In the genomic region with DNA sequence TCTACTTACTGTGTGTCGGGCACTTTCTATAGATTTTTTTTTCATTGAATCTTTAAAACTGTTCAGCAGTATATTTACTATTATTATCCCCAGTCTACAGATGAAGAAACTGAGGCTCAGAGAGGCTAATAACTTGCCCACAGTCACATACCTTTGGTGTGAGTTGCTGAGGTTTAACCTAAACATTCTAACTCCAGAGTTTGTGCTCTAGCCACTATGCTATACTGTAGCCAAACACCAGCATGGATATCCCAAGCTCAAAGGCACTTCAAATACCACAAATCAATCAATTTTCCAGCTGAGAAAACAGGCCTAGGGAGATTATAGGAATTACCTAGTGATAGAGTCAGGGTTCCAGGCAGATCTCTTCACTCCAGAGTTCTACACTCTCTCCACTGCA, we compare ENCODE assay signal across 32 cellular contexts. TPM values are rescaled to one million over a fixed set of nuclear protein-coding genes. Genes with fewer than 3 reads are reported as not detected.
DNase-seq lines count a peak whose midpoint lies in the region; ATAC-seq and TF ChIP-seq lines count a peak whose summit lies in the region.
"Had no signal": no experiment of that assay in that cellular context is flagged by ENCODE, and none has a peak within 500 bp of the region (broad histone marks: within the 10 kb centered on the region; RNA-seq: fewer than 3 reads in every experiment).

No MANE protein-coding gene starts in this region.

- H4K20me1 ChIP-seq in IMR-90 (ENCODE audit: insufficient read depth, low read length): no peaks in the 10 kb centered on the region

- peak overlapping the region; percentile 77 for H2BK20ac ChIP-seq in IMR-90 (ENCODE audit: low read depth, low read length)

- dilution Hi-C loops in IMR-90 (cut with HindIII; ENCODE audit: low sequenced_read_pairs, unreplicated experiment): no loop called here

- no CpG with 5 or more reads among the region's 1 CpG for WGBS in IMR-90 (ENCODE audit: extremely low coverage in 2 of 2, insufficient read length in 1 of 2), 2 experiments

- peak overlapping the region; percentile 6; the same call in 1 of the 2 replicates for H2AK5ac ChIP-seq in IMR-90 (ENCODE audit: low read depth, low read length)

- peaks cover 39% of the 10 kb centered on the region for H3K4me1 Mint-ChIP-seq in CD14-positive monocyte
- H3K4me1 Mint-ChIP-seq in natural killer cell treated with Interleukin-12 subunit alpha and Interleukin-12 subunit beta and Interleukin-15 and Interleukin-18, amount 100 ng/mL, for 72 hours (ENCODE audit: low read depth in 2 of 2): no peaks in the 10 kb centered on the region
- H3K4me1 Mint-ChIP-seq: immature natural killer cell, nephron progenitor cell had no signal

- peak overlapping the region; percentile 33; the same call in 1 of the 2 replicates for H3K18ac ChIP-seq in IMR-90 (ENCODE audit: low read depth, low read length)

- no peak overlapping the region for H3K4me3 Mint-ChIP-seq in CD14-positive monocyte
- no peak overlapping the region for H3K4me3 Mint-ChIP-seq in natural killer cell treated with Interleukin-12 subunit alpha and Interleukin-12 subunit beta and Interleukin-15 and Interleukin-18, amount 100 ng/mL, for 72 hours
- H3K4me3 Mint-ChIP-seq: activated T-cell treated with anti-CD3 and anti-CD28 coated beads, Interleukin-2, amount 50 U/mL, for 24 hours; CD4-positive, alpha-beta T cell; immature natural killer cell; nephron progenitor cell had no signal

- BruUV-seq in IMR-90 (replicated peaks; lab: Mats Ljungman, UMichigan): no TSS peak

- no peak overlapping the region for H2AFZ ChIP-seq in IMR-90 (replicated peaks; ENCODE audit: low read length, poor library complexity)

- no peaks in the 10 kb centered on the region for H3K36me3 ChIP-seq in IMR-90 (ENCODE audit: control insufficient read depth, insufficient read depth, low read length)
- H3K36me3 ChIP-seq: heart right ventricle, suprapubic skin, uterus had no signal

- peaks cover 0 to 2% (median 0%) of the 10 kb centered on the region in 3 donors for H3K27me3 Mint-ChIP-seq in CD14-positive monocyte (ENCODE audit: low read depth in 3 of 3)
- no peaks in the 10 kb centered on the region for H3K27me3 Mint-ChIP-seq in natural killer cell treated with Interleukin-12 subunit alpha and Interleukin-12 subunit beta and Interleukin-15 and Interleukin-18, amount 100 ng/mL, for 72 hours
- H3K27me3 Mint-ChIP-seq: activated T-cell treated with anti-CD3 and anti-CD28 coated beads, Interleukin-2, amount 50 U/mL, for 24 hours; CD4-positive, alpha-beta T cell had no signal

- peak overlapping the region; percentile 48 for H4K91ac ChIP-seq in IMR-90 (ENCODE audit: insufficient read depth, low read depth, low read length)

- H3K9ac ChIP-seq in IMR-90 (ENCODE audit: low read depth, low read length): no peak overlapping the region

- no peak overlapping the region for H3K4me3 ChIP-seq in IMR-90 (ENCODE audit: insufficient read depth, low read depth, low read length)
- H3K4me3 ChIP-seq: heart right ventricle, suprapubic skin, uterus had no signal

- POLR2A ChIA-PET in IMR-90 (lab: Charles Lee; ENCODE audit: unreplicated experiment): no interaction called here

- TF ChIP-seq POLR2A in IMR-90 (IDR thresholded peaks at IDR 0.05; ENCODE audit: low read depth, low read length): no peak

- no peaks in the 10 kb centered on the region for H3K9me3 ChIP-seq in IMR-90 (ENCODE audit: control insufficient read depth, insufficient read depth, low read length)
- H3K9me3 ChIP-seq: suprapubic skin, uterus had no signal

- no peak overlapping the region for H3K27ac ChIP-seq in IMR-90 (ENCODE audit: insufficient read depth, low read length)
- H3K27ac ChIP-seq: suprapubic skin, uterus had no signal

- H3K27me3 ChIP-seq in IMR-90 (ENCODE audit: control insufficient read depth, insufficient read depth, low read length): no peaks in the 10 kb centered on the region
- H3K27me3 ChIP-seq: heart right ventricle, suprapubic skin, uterus had no signal

- TF ChIP-seq CTCF in CD14-positive monocyte (IDR thresholded peaks at IDR 0.05) (no peak), IMR-90 (conservative IDR thresholded peaks at IDR 0.05; ENCODE audit: low read depth, low read length) (no peak)

- H4K8ac ChIP-seq in IMR-90 (ENCODE audit: low read depth in 2 of 2, low read length in 2 of 2): peak overlapping the region in 1 of 2 experiments; percentile 65; a peak in 1 of 4 replicates

- H3K4me1 ChIP-seq in IMR-90 (ENCODE audit: control insufficient read depth, insufficient read depth, low read length): peaks cover 17% of the 10 kb centered on the region
- H3K4me1 ChIP-seq: suprapubic skin, uterus had no signal

- H3K36me3 Mint-ChIP-seq in CD14-positive monocyte: peaks cover 1 to 2% of the 10 kb centered on the region in 2 donors
- no peaks in the 10 kb centered on the region for H3K36me3 Mint-ChIP-seq in natural killer cell treated with Interleukin-12 subunit alpha and Interleukin-12 subunit beta and Interleukin-15 and Interleukin-18, amount 100 ng/mL, for 72 hours
- H3K36me3 Mint-ChIP-seq: immature natural killer cell had no signal

- no peak overlapping the region for H3K56ac ChIP-seq in IMR-90 (ENCODE audit: extremely low read depth, insufficient read depth, low read length)

- H3K27ac Mint-ChIP-seq in CD14-positive monocyte: peak overlapping the region in 4 of 7 donors; percentile 13 to 95 (median 72)
- no peak overlapping the region for H3K27ac Mint-ChIP-seq in natural killer cell treated with Interleukin-12 subunit alpha and Interleukin-12 subunit beta and Interleukin-15 and Interleukin-18, amount 100 ng/mL, for 72 hours
- H3K27ac Mint-ChIP-seq: activated T-cell treated with anti-CD3 and anti-CD28 coated beads, Interleukin-2, amount 50 U/mL, for 24 hours; CD4-positive, alpha-beta T cell; immature natural killer cell; progenitor cell of endocrine pancreas had no signal

- H4K5ac ChIP-seq in IMR-90 (ENCODE audit: low read depth, low read length): no peak overlapping the region

- peaks cover 11% of the 10 kb centered on the region for H3K9me1 ChIP-seq in IMR-90 (ENCODE audit: insufficient read depth, low read length)

- peaks cover 0 to 5% (median 4%) of the 10 kb centered on the region in 7 donors for H3K9me3 Mint-ChIP-seq in CD14-positive monocyte
- no peaks in the 10 kb centered on the region for H3K9me3 Mint-ChIP-seq in natural killer cell treated with Interleukin-12 subunit alpha and Interleukin-12 subunit beta and Interleukin-15 and Interleukin-18, amount 100 ng/mL, for 72 hours
- H3K9me3 Mint-ChIP-seq: immature natural killer cell had no signal

- H2BK15ac ChIP-seq in IMR-90 (ENCODE audit: low read depth, low read length): peak overlapping the region; percentile 11; the same call in 1 of the 3 replicates

- no peaks in the 10 kb centered on the region for H3K79me1 ChIP-seq in IMR-90 (ENCODE audit: low read depth in 1 of 2, low read length in 2 of 2)

- no peak overlapping the region for H2AK9ac ChIP-seq in IMR-90 (replicated peaks; ENCODE audit: low read depth, low read length, poor library complexity)

- peak overlapping the region; percentile 62 for H2BK120ac ChIP-seq in IMR-90 (ENCODE audit: low read depth, low read length)

- no peak overlapping the region for H3K4me2 ChIP-seq in IMR-90 (ENCODE audit: low read depth, low read length)

- H3K4ac ChIP-seq in IMR-90 (ENCODE audit: low read depth, low read length): peak overlapping the region; percentile 69

- peak; percentile 48 for ATAC-seq in IMR-90 (ENCODE audit: low read depth)
- no peak for ATAC-seq in natural killer cell treated with Interleukin-12 subunit alpha and Interleukin-12 subunit beta and Interleukin-15 and Interleukin-18, amount 100 ng/mL, for 72 hours

- H3K14ac ChIP-seq in IMR-90 (replicated peaks; ENCODE audit: low read depth, low read length): peak overlapping the region; percentile 64

- H2BK5ac ChIP-seq in IMR-90 (ENCODE audit: low read depth, low read length, poor library complexity, severe bottlenecking): peak overlapping the region; percentile 3

- intact Hi-C loops in CD14-positive monocyte (cut with micrococcal nuclease): loop anchor here (5.0 kb wide), 2 partner anchors 37 to 47 kb away; partner anchors contain the start of gene ADORA2A (in 1 of the 2)
- intact Hi-C loops in IMR-90 (cut with micrococcal nuclease): no loop called here

- DNase-seq in CD14-positive monocyte (ENCODE audit: low spot score): no peak
- peak; percentile 76 for DNase-seq in IMR-90
- peak; percentile 54 for DNase-seq in astrocyte of the hippocampus (ENCODE audit: low read depth, low spot score)
- peak; percentile 41 for DNase-seq in kidney glomerular epithelial cell (lab: John Stamatoyannopoulos, UW)
- DNase-seq in H4 (ENCODE audit: low spot score): no peak
- no peak for DNase-seq in natural killer cell treated with Interleukin-12 subunit alpha and Interleukin-12 subunit beta and Interleukin-15 and Interleukin-18, amount 100 ng/mL, for 72 hours (ENCODE audit: low spot score)
- DNase-seq in stimulated activated naive CD4-positive, alpha-beta T cell treated with Interleukin-2 at 50 U/mL for 16 hours (lab: John Stamatoyannopoulos, UW): no peak
- DNase-seq in cerebellar nuclear complex (lab: John Stamatoyannopoulos, UW): no peak
- DNase-seq: activated CD4-positive, alpha-beta T cell treated with anti-CD3 and anti-CD28 coated beads for 1 hour; activated CD8-positive, alpha-beta memory T cell treated with anti-CD3 and anti-CD28 coated beads for 24 hours; activated naive CD4-positive, alpha-beta T cell; activated T-cell treated with anti-CD3 and anti-CD28 coated beads, Interleukin-2, amount 50 U/mL, for 24 hours; anterior cingulate cortex; CD4-positive, alpha-beta T cell; cortex of kidney; DMS153; GF-D8; heart right ventricle; immature natural killer cell; Kasumi-1; left ventricle myocardium superior; NCI-H1092; NCI-H1930; NCI-H2227 treated with DMSO at 0.1 percent for 48 hours; NCI-H82; nephron progenitor cell; SHP77 treated with DMSO at 0.1 percent for 48 hours; stimulated activated CD4-positive, alpha-beta T cell treated with anti-CD3 and anti-CD28 coated beads, Interleukin-1b, Interleukin-23, amount 100 ng/mL, for 48 hours; uterus had no signal

- TF ChIP-seq RAD21 in IMR-90 (IDR thresholded peaks at IDR 0.05; ENCODE audit: low read length): no peak

- CTCF ChIA-PET in IMR-90 (lab: Yijun Ruan, JAX): interaction anchor here (0.7 to 1.0 kb wide), 2 partner anchors 28 to 53 kb away, joined by 3 read pairs; no protein-coding TSS in a partner anchor

- in situ Hi-C loops in IMR-90 (cut with MboI; ENCODE audit: low sequenced_read_pairs): no loop called here

- H3K23ac ChIP-seq in IMR-90 (ENCODE audit: low read depth, low read length): no peak overlapping the region

RNA-seq across cellular contexts. Expression of gene UPB1, which starts 20.5 kb away (rescaled TPM):
- polyA plus RNA-seq in CD14-positive monocyte (under 1 TPM in 1 of 2 donors, not detected in 1; 0.17 TPM), IMR-90 (2012; rRNA removed) (0.02 and 0.03 TPM in 2 replicates)
- under 0.01 TPM in 2 replicates for total RNA-seq in IMR-90 (2012; rRNA removed)
- 0.04 TPM in 1 of 2 replicates, not detected in the other for polyA plus RNA-seq in IMR-90 (2012; cell fraction: cytosol; rRNA removed)
- polyA plus RNA-seq in IMR-90 (2012; cell fraction: nucleus; rRNA removed; ENCODE audit: low replicate concordance): 0.34 and 0.37 TPM in 2 replicates
- not detected in 2 replicates for total RNA-seq in H4 (2014; rRNA removed; shearing (Covaris generic))
- total RNA-seq in natural killer cell treated with Interleukin-12 subunit alpha and Interleukin-12 subunit beta and Interleukin-15 and Interleukin-18, amount 100 ng/mL, for 72 hours: 1 to 10 TPM in 1 of 2 donors, under 1 TPM in 1; 0.84 to 1.9 TPM
- total RNA-seq: HT1080 had no signal
- polyA plus RNA-seq: immature natural killer cell had no signal

RNA-seq across cellular contexts. Expression of gene ADORA2A, which starts 47.2 kb away (rescaled TPM):
- polyA plus RNA-seq in CD14-positive monocyte (1 to 10 TPM; 5.8 to 6.5 TPM), IMR-90 (2012; rRNA removed) (0.76 and 1.1 TPM in 2 replicates)
- 0.28 and 0.36 TPM in 2 replicates for total RNA-seq in IMR-90 (2012; rRNA removed)
- 1.3 and 1.6 TPM in 2 replicates for polyA plus RNA-seq in IMR-90 (2012; cell fraction: cytosol; rRNA removed)
- 2.9 and 7.6 TPM in 2 replicates for polyA plus RNA-seq in IMR-90 (2012; cell fraction: nucleus; rRNA removed; ENCODE audit: low replicate concordance)
- total RNA-seq in H4 (2014; rRNA removed; shearing (Covaris generic)): 1.0 TPM in 1 of 2 replicates, not detected in the other
- 10 to 100 TPM; 29.0 to 81.6 TPM for total RNA-seq in natural killer cell treated with Interleukin-12 subunit alpha and Interleukin-12 subunit beta and Interleukin-15 and Interleukin-18, amount 100 ng/mL, for 72 hours

Comparison
In these comparisons a context has a peak if more than half of its experiments do, and no peak if none do; other contexts are left out.
1. DNase-seq: peak in IMR-90 (single experiment), astrocyte of the hippocampus (single experiment) and kidney glomerular epithelial cell (single experiment); none in CD14-positive monocyte (single experiment), H4 (single experiment), natural killer cell treated with Interleukin-12 subunit alpha and Interleukin-12 subunit beta and Interleukin-15 and Interleukin-18, amount 100 ng/mL, for 72 hours (single experiment), stimulated activated naive CD4-positive, alpha-beta T cell treated with Interleukin-2 at 50 U/mL for 16 hours (single experiment) and cerebellar nuclear complex (0 of 2).
2. H3K27ac Mint-ChIP-seq: peak in CD14-positive monocyte (4 of 7); none in natural killer cell treated with Interleukin-12 subunit alpha and Interleukin-12 subunit beta and Interleukin-15 and Interleukin-18, amount 100 ng/mL, for 72 hours (0 of 2).
3. RNA of gene ADORA2A, which starts 47.2 kb away (total RNA-seq): 29.0 to 81.6 TPM in natural killer cell treated with Interleukin-12 subunit alpha and Interleukin-12 subunit beta and Interleukin-15 and Interleukin-18, amount 100 ng/mL, for 72 hours; 1.0 TPM in H4 and 0.28 to 0.36 TPM in IMR-90; every median in the first group is over 10 times any median in the second.